ENCODE assay signal across 1 cellular context in the genomic region with DNA sequence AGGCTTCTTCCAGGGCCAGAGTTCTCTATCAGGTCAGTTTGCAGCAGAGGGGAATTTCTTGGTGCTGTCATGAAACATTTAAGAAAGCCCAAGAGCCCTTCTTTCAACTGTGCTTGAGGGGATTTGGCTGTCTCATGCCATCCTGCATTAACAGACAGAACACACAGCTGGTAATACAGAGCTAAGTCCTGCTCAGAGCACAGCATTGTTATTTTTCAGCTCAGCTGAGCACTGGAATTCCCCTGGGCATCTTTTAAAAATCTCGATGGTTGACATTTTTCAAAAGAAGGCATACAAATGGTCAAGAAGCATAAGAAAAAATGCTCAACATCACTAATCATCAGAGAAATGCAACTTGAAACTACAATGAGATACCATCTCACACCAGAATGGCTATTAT.
A peak's percentile ranks its signal among the peaks of the same experiment; 100 is the strongest.
TF ChIP-seq lines count a peak whose summit lies in the region.

No MANE protein-coding gene starts in this region.

TF ChIP-seq in GM12878, 131 proteins besides CTCF, POLR2A, EP300 and RAD21 (continues in another document):
- TF ChIP-seq ZNF217 (IDR thresholded peaks at IDR 0.05) (peak; percentile 37; the same call in 1 of the 2 replicates), BHLHE40 (IDR thresholded peaks at IDR 0.05; ENCODE audit: borderline replicate concordance in 1 of 2, low read depth in 2 of 2, low read length in 1 of 2) (peak in 1 of 2 experiments; percentile 13; a peak in 1 of 4 replicates), ATF3 (IDR thresholded peaks at IDR 0.05; ENCODE audit: borderline replicate concordance, extremely low read depth, low read depth, low read length) (no peak), CHD1 (IDR thresholded peaks at IDR 0.05; ENCODE audit: low read depth, low read length) (no peak), RELA (IDR thresholded peaks at IDR 0.05; ENCODE audit: borderline replicate concordance, partially characterized antibody) (peak; percentile 36), TCF12 (IDR thresholded peaks at IDR 0.05; ENCODE audit: low read depth, low read length) (no peak), ATF7 (IDR thresholded peaks at IDR 0.05; ENCODE audit: low read depth) (no peak), HDGF (IDR thresholded peaks at IDR 0.05) (no peak), CBFB (IDR thresholded peaks at IDR 0.05; ENCODE audit: low read depth) (no peak), SP1 (IDR thresholded peaks at IDR 0.05; ENCODE audit: low read depth, low read length) (no peak), TCF7 (IDR thresholded peaks at IDR 0.05; ENCODE audit: borderline replicate concordance) (no peak), NR2C1 (IDR thresholded peaks at IDR 0.05) (no peak), SIX5 (IDR thresholded peaks at IDR 0.05; ENCODE audit: low read depth, low read length, severe bottlenecking) (no peak), TCF3 (IDR thresholded peaks at IDR 0.05; ENCODE audit: borderline replicate concordance, insufficient read depth, low read depth, low read length) (no peak), MXI1 (IDR thresholded peaks at IDR 0.05; ENCODE audit: low read depth, low read length) (no peak), MYC (IDR thresholded peaks at IDR 0.05; ENCODE audit: insufficient read depth, insufficient read length, insufficient replicate concordance, low read length, severe bottlenecking) (no peak), MEF2A (IDR thresholded peaks at IDR 0.05; ENCODE audit: insufficient read depth, low read depth, low read length) (no peak), ELK1 (IDR thresholded peaks at IDR 0.05; ENCODE audit: low read depth, low read length) (no peak), DPF2 (IDR thresholded peaks at IDR 0.05) (no peak), RFX5 (IDR thresholded peaks at IDR 0.05; ENCODE audit: low read depth, low read length) (no peak), EGR1 (IDR thresholded peaks at IDR 0.05; ENCODE audit: borderline replicate concordance in 1 of 2, low read depth in 2 of 2, low read length in 2 of 2) (no peak), ETV6 (conservative IDR thresholded peaks at IDR 0.05 in 1 of 2, IDR thresholded peaks at IDR 0.05 in 1 of 2; ENCODE audit: borderline replicate concordance in 1 of 2, low read depth in 1 of 2) (no peak), CHD2 (IDR thresholded peaks at IDR 0.05; ENCODE audit: borderline replicate concordance, low read depth, low read length) (no peak), NBN (IDR thresholded peaks at IDR 0.05) (no peak), TARDBP (IDR thresholded peaks at IDR 0.05; ENCODE audit: borderline replicate concordance) (no peak), GATAD2B (conservative IDR thresholded peaks at IDR 0.05; ENCODE audit: low read depth) (no peak), RAD51 (IDR thresholded peaks at IDR 0.05) (no peak), MTA2 (IDR thresholded peaks at IDR 0.05; ENCODE audit: low read depth) (0 out of 2 replicates have a peak, but pooled peaks have one; percentile 26), NRF1 (conservative IDR thresholded peaks at IDR 0.05; ENCODE audit: low read depth, low read length) (no peak), CBX3 (IDR thresholded peaks at IDR 0.05; ENCODE audit: borderline replicate concordance, low read depth) (no peak), TBL1XR1 (IDR thresholded peaks at IDR 0.05; ENCODE audit: low read depth, low read length) (no peak), ESRRA (IDR thresholded peaks at IDR 0.05; ENCODE audit: low read length) (no peak), BACH1 (IDR thresholded peaks at IDR 0.05; ENCODE audit: borderline replicate concordance) (no peak), ZNF24 (IDR thresholded peaks at IDR 0.05) (no peak), NFXL1 (IDR thresholded peaks at IDR 0.05; ENCODE audit: borderline replicate concordance) (no peak), WRNIP1 (IDR thresholded peaks at IDR 0.05; ENCODE audit: borderline replicate concordance, low read depth, low read length) (no peak), SUZ12 (IDR thresholded peaks at IDR 0.05; ENCODE audit: unreplicated experiment) (no peak), ZZZ3 (IDR thresholded peaks at IDR 0.05; ENCODE audit: control insufficient read depth, insufficient read length, low read depth) (no peak), RB1 (IDR thresholded peaks at IDR 0.05; ENCODE audit: borderline replicate concordance) (no peak), GABPA (IDR thresholded peaks at IDR 0.05; ENCODE audit: low read depth) (no peak), CREM (IDR thresholded peaks at IDR 0.05; ENCODE audit: low read depth) (no peak), EZH2 (IDR thresholded peaks at IDR 0.05; ENCODE audit: borderline replicate concordance, control insufficient read depth, low read depth, low read length) (no peak), E2F8 (IDR thresholded peaks at IDR 0.05; ENCODE audit: low read depth, partially characterized antibody) (no peak), EED (IDR thresholded peaks at IDR 0.05; ENCODE audit: low read depth) (no peak)
- TF ChIP-seq, protein P1, sequence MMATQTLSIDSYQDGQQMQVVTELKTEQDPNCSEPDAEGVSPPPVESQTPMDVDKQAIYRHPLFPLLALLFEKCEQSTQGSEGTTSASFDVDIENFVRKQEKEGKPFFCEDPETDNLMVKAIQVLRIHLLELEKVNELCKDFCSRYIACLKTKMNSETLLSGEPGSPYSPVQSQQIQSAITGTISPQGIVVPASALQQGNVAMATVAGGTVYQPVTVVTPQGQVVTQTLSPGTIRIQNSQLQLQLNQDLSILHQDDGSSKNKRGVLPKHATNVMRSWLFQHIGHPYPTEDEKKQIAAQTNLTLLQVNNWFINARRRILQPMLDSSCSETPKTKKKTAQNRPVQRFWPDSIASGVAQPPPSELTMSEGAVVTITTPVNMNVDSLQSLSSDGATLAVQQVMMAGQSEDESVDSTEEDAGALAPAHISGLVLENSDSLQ (IDR thresholded peaks at IDR 0.05): no peak
- TF ChIP-seq, protein P2, sequence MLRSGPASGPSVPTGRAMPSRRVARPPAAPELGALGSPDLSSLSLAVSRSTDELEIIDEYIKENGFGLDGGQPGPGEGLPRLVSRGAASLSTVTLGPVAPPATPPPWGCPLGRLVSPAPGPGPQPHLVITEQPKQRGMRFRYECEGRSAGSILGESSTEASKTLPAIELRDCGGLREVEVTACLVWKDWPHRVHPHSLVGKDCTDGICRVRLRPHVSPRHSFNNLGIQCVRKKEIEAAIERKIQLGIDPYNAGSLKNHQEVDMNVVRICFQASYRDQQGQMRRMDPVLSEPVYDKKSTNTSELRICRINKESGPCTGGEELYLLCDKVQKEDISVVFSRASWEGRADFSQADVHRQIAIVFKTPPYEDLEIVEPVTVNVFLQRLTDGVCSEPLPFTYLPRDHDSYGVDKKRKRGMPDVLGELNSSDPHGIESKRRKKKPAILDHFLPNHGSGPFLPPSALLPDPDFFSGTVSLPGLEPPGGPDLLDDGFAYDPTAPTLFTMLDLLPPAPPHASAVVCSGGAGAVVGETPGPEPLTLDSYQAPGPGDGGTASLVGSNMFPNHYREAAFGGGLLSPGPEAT (IDR thresholded peaks at IDR 0.05; ENCODE audit: low read depth): peak; percentile 71
- TF ChIP-seq, protein P3, sequence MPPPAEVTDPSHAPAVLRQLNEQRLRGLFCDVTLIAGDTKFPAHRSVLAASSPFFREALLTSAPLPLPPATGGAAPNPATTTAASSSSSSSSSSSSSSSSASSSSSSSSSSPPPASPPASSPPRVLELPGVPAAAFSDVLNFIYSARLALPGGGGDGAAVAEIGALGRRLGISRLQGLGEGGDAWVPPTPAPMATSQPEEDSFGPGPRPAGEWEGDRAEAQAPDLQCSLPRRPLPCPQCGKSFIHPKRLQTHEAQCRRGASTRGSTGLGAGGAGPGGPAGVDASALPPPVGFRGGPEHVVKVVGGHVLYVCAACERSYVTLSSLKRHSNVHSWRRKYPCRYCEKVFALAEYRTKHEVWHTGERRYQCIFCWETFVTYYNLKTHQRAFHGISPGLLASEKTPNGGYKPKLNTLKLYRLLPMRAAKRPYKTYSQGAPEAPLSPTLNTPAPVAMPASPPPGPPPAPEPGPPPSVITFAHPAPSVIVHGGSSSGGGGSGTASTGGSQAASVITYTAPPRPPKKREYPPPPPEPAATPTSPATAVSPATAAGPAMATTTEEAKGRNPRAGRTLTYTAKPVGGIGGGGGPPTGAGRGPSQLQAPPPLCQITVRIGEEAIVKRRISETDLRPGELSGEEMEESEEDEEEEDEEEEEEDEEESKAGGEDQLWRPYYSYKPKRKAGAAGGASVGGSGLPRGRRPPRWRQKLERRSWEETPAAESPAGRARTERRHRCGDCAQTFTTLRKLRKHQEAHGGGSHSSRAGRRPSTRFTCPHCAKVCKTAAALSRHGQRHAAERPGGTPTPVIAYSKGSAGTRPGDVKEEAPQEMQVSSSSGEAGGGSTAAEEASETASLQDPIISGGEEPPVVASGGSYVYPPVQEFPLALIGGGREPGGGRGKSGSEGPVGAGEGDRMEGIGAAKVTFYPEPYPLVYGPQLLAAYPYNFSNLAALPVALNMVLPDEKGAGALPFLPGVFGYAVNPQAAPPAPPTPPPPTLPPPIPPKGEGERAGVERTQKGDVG (CRISPR knock-in tag; IDR thresholded peaks at IDR 0.05): no peak
- TF ChIP-seq, protein P4, sequence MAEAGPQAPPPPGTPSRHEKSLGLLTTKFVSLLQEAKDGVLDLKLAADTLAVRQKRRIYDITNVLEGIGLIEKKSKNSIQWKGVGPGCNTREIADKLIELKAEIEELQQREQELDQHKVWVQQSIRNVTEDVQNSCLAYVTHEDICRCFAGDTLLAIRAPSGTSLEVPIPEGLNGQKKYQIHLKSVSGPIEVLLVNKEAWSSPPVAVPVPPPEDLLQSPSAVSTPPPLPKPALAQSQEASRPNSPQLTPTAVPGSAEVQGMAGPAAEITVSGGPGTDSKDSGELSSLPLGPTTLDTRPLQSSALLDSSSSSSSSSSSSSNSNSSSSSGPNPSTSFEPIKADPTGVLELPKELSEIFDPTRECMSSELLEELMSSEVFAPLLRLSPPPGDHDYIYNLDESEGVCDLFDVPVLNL (IDR thresholded peaks at IDR 0.05; ENCODE audit: low read depth, low read length): no peak
- TF ChIP-seq, protein P5, sequence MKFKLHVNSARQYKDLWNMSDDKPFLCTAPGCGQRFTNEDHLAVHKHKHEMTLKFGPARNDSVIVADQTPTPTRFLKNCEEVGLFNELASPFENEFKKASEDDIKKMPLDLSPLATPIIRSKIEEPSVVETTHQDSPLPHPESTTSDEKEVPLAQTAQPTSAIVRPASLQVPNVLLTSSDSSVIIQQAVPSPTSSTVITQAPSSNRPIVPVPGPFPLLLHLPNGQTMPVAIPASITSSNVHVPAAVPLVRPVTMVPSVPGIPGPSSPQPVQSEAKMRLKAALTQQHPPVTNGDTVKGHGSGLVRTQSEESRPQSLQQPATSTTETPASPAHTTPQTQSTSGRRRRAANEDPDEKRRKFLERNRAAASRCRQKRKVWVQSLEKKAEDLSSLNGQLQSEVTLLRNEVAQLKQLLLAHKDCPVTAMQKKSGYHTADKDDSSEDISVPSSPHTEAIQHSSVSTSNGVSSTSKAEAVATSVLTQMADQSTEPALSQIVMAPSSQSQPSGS (IDR thresholded peaks at IDR 0.05; ENCODE audit: low read length): 0 out of 2 replicates have a peak, but pooled peaks have one; percentile 28
- TF ChIP-seq, protein P6, sequence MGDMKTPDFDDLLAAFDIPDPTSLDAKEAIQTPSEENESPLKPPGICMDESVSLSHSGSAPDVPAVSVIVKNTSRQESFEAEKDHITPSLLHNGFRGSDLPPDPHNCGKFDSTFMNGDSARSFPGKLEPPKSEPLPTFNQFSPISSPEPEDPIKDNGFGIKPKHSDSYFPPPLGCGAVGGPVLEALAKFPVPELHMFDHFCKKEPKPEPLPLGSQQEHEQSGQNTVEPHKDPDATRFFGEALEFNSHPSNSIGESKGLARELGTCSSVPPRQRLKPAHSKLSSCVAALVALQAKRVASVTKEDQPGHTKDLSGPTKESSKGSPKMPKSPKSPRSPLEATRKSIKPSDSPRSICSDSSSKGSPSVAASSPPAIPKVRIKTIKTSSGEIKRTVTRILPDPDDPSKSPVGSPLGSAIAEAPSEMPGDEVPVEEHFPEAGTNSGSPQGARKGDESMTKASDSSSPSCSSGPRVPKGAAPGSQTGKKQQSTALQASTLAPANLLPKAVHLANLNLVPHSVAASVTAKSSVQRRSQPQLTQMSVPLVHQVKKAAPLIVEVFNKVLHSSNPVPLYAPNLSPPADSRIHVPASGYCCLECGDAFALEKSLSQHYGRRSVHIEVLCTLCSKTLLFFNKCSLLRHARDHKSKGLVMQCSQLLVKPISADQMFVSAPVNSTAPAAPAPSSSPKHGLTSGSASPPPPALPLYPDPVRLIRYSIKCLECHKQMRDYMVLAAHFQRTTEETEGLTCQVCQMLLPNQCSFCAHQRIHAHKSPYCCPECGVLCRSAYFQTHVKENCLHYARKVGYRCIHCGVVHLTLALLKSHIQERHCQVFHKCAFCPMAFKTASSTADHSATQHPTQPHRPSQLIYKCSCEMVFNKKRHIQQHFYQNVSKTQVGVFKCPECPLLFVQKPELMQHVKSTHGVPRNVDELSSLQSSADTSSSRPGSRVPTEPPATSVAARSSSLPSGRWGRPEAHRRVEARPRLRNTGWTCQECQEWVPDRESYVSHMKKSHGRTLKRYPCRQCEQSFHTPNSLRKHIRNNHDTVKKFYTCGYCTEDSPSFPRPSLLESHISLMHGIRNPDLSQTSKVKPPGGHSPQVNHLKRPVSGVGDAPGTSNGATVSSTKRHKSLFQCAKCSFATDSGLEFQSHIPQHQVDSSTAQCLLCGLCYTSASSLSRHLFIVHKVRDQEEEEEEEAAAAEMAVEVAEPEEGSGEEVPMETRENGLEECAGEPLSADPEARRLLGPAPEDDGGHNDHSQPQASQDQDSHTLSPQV (IDR thresholded peaks at IDR 0.05): no peak
